ENCODE assay signal across 12 cellular contexts in the genomic region with DNA sequence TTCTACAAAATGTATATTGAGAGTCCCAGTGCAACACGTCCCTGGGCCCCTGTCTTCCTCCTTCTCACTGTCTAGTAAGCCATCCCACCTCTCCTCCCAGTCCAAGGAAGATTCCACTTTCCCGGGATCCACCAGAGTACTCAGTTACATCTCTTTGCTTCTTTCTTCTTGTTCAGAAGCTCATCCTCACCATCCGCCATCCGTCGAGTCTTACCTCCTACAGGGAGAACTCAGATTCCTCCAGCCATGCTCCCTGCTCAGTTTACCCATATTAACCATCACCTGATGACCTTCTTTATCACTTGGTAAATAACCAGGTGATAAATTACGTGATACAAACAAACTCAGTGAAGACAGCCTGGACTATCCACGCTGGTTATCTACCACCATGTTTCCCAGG. TPM values are rescaled to one million over a fixed set of nuclear protein-coding genes. Genes with fewer than 3 reads are reported as not detected.
A peak's percentile ranks its signal among the peaks of the same experiment; 100 is the strongest.
DNase-seq lines count a peak whose midpoint lies in the region; ATAC-seq and TF ChIP-seq lines count a peak whose summit lies in the region.
"Had no signal": no experiment of that assay in that cellular context is flagged by ENCODE, and none has a peak within 500 bp of the region (broad histone marks: within the 10 kb centered on the region; RNA-seq: fewer than 3 reads in every experiment).

No MANE protein-coding gene starts in this region.

- peak overlapping the region; percentile 5; the same call in 1 of the 2 replicates for H3K4me3 ChIP-seq in GM12864 (ENCODE audit: low read depth, low read length)
- peak overlapping the region; percentile 59 for H3K4me3 ChIP-seq in Loucy (ENCODE audit: low read length, poor library complexity, severe bottlenecking)
- peak overlapping the region in 8 of 59 donors; percentile 71 to 93 (median 82) for H3K4me3 ChIP-seq in dorsolateral prefrontal cortex
- H3K4me3 ChIP-seq: cardiac muscle cell, right atrium auricular region, tibial artery had no signal

- H3K4me2 ChIP-seq in Loucy (ENCODE audit: low read depth, low read length, poor library complexity, severe bottlenecking) = peak overlapping the region; percentile 86

- intact Hi-C loops in dorsolateral prefrontal cortex (cut with DNase I) (no loop called here), CD14-positive monocyte (cut with micrococcal nuclease) (no loop called here)

- H3F3A ChIP-seq in Loucy (ENCODE audit: low read depth) = peaks cover 10% of the 10 kb centered on the region

- no peaks in the 10 kb centered on the region for H3K9me3 Mint-ChIP-seq in progenitor cell of endocrine pancreas (ENCODE audit: low read depth)
- peaks cover 0 to 2% (median 0%) of the 10 kb centered on the region in 7 donors for H3K9me3 Mint-ChIP-seq in CD14-positive monocyte

- H3K79me2 ChIP-seq in Loucy (ENCODE audit: insufficient read depth, low read length) = peaks cover 95% of the 10 kb centered on the region

- H3K9me2 ChIP-seq in Loucy (replicated peaks; ENCODE audit: low read depth, low read length) = no peaks in the 10 kb centered on the region

- H2AFZ ChIP-seq in Loucy (ENCODE audit: low read length) = no peak overlapping the region

- peaks cover 45% of the 10 kb centered on the region for H4K20me1 ChIP-seq in Loucy (ENCODE audit: insufficient read depth, low read length, poor library complexity, severe bottlenecking)

- no peak for TF ChIP-seq CTCF in GM12864 (IDR thresholded peaks at IDR 0.05; ENCODE audit: low read depth, low read length, missing control alignments)
- TF ChIP-seq CTCF in Loucy (conservative IDR thresholded peaks at IDR 0.05; ENCODE audit: low read length) = no peak
- no peak for TF ChIP-seq CTCF in dorsolateral prefrontal cortex (IDR thresholded peaks at IDR 0.05 in 54 of 56, conservative IDR thresholded peaks at IDR 0.05 in 2 of 56; ENCODE audit: low read depth in 1 of 56, partially characterized antibody in 56 of 56)
- TF ChIP-seq CTCF in progenitor cell of endocrine pancreas (IDR thresholded peaks at IDR 0.05; ENCODE audit: unreplicated experiment) = no peak
- TF ChIP-seq CTCF in CD14-positive monocyte (IDR thresholded peaks at IDR 0.05) = no peak

- peaks cover 42% of the 10 kb centered on the region for H3K4me1 Mint-ChIP-seq in progenitor cell of endocrine pancreas (ENCODE audit: low read depth)
- H3K4me1 Mint-ChIP-seq in CD14-positive monocyte = peaks cover 73% of the 10 kb centered on the region

- peak overlapping the region; percentile 66 for H3K9ac ChIP-seq in Loucy (ENCODE audit: low read depth, low read length, poor library complexity, severe bottlenecking)

- H3K36me3 Mint-ChIP-seq in progenitor cell of endocrine pancreas (ENCODE audit: insufficient read depth) (no peaks in the 10 kb centered on the region), CD14-positive monocyte (peaks cover 37 to 39% of the 10 kb centered on the region in 2 donors)

- no peak for DNase-seq in GM12864 (ENCODE audit: low read depth)
- no peak for DNase-seq in dorsolateral prefrontal cortex
- DNase-seq in progenitor cell of endocrine pancreas (ENCODE audit: low spot score, unreplicated experiment) = no peak
- no peak for DNase-seq in stimulated activated naive CD4-positive, alpha-beta T cell treated with Interleukin-2 at 50 U/mL for 16 hours (lab: John Stamatoyannopoulos, UW)
- DNase-seq in CD14-positive monocyte (ENCODE audit: low spot score) = no peak
- DNase-seq: DMS 273 treated with DMSO at 0.1 percent for 48 hours, Karpas-422, tibial artery had no signal

- peak overlapping the region; percentile 3 for H3K4me3 Mint-ChIP-seq in progenitor cell of endocrine pancreas (ENCODE audit: low read depth)
- H3K4me3 Mint-ChIP-seq in CD14-positive monocyte = no peak overlapping the region

- H3K4me1 ChIP-seq in Loucy (ENCODE audit: insufficient read depth, low read length, poor library complexity, severe bottlenecking) = peaks cover 75% of the 10 kb centered on the region

- H3K27me3 Mint-ChIP-seq in progenitor cell of endocrine pancreas (no peaks in the 10 kb centered on the region), CD14-positive monocyte (ENCODE audit: low read depth in 3 of 3) (peaks cover 0 to 3% (median 0%) of the 10 kb centered on the region in 3 donors)

- no peaks in the 10 kb centered on the region for H3K9me3 ChIP-seq in Loucy (ENCODE audit: insufficient read depth, low read depth, low read length)
- H3K9me3 ChIP-seq: right atrium auricular region, tibial artery had no signal

- H3K27ac Mint-ChIP-seq in progenitor cell of endocrine pancreas (peak overlapping the region; percentile 1), CD14-positive monocyte (peak overlapping the region in 2 of 7 donors; percentile 68 to 85)

- no peaks in the 10 kb centered on the region for H3K36me3 ChIP-seq in Loucy (ENCODE audit: insufficient read depth, low read length)
- H3K36me3 ChIP-seq: cardiac muscle cell, right atrium auricular region, tibial artery had no signal

- H3K27ac ChIP-seq in dorsolateral prefrontal cortex = peak overlapping the region; percentile 72 to 99 (median 97)
- H3K27ac ChIP-seq: cardiac muscle cell, right atrium auricular region had no signal

- no peaks in the 10 kb centered on the region for H3K27me3 ChIP-seq in Loucy (ENCODE audit: insufficient read depth, low read length, poor library complexity, severe bottlenecking)
- H3K27me3 ChIP-seq in dorsolateral prefrontal cortex = no peaks in the 10 kb centered on the region
- H3K27me3 ChIP-seq: cardiac muscle cell, right atrium auricular region, tibial artery had no signal

- ATAC-seq in HG02973 (IDR thresholded peaks at IDR 0.05; ENCODE audit: unreplicated experiment) = no peak

RNA-seq across cellular contexts. Expression of gene CYTH1, which starts 57.1 kb away (rescaled TPM):
- total RNA-seq in dorsolateral prefrontal cortex (100 to 1,000 TPM in 67 of 120 experiments, 10 to 100 TPM in 53; 70.0 to 339 (median 108) TPM), progenitor cell of endocrine pancreas (30.1 and 33.3 TPM in 2 replicates)
- 10 to 100 TPM; 68.6 to 80.9 TPM for polyA plus RNA-seq in CD14-positive monocyte
